Comparison of ENCODE assay signal across 8 cellular contexts in the genomic region with DNA sequence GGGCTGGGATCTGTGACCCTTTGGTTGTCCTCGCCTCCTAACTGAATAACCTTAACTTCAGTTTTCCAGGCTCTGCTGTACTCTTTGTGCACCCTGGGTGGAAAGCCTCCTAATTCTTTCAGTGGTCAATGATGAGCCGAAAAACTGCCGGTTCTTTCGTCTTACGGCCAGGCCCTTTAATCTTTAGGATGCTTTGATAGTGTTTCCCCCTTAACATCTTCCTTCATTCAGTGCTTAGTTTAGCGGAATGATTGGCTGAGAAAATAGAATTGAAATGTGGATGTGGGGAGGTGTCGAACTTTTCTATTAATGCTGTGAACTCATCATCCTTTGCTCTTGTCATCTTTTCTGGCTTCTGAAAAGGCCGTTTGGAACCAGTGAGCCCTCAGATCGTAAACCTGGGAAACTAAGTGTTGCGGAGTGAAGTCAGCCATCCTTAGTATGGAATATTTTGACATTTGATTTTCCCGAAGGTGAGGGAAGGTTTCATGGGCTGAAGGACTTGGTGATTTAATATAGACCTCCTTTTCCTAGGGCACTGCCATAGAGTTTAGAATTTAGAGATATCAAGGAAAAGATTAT. TPM values are rescaled to one million over a fixed set of nuclear protein-coding genes. Genes with fewer than 3 reads are reported as not detected.
DNase-seq lines count a peak whose midpoint lies in the region; ATAC-seq and TF ChIP-seq lines count a peak whose summit lies in the region.

No MANE protein-coding gene starts in this region.

- H3K4me1 ChIP-seq in OCI-LY7 (ENCODE audit: insufficient read depth, low read length, poor library complexity, severe bottlenecking) (peaks cover 21% of the 10 kb centered on the region), duodenal mucosa (ENCODE audit: control insufficient read depth in 1 of 2, insufficient read depth in 2 of 2, low read length in 2 of 2) (peaks cover 18 to 28% of the 10 kb centered on the region in 2 donors)

- H3K9ac ChIP-seq in duodenal mucosa (ENCODE audit: low read depth in 1 of 2, low read length in 2 of 2), result peak overlapping the region; percentile 95 to 99

- POLR2A ChIA-PET in OCI-LY7 (lab: Charles Lee) (interaction anchor here (0.7 to 1.2 kb wide), 2 partner anchors 40 to 79 kb away, joined by 3 read pairs; no protein-coding TSS in a partner anchor), GM10248 (lab: Yijun Ruan, JAX) (no interaction called here)
- POLR2A ChIA-PET in naive thymus-derived CD8-positive, alpha-beta T cell (lab: Charles Lee), result no interaction called here

- peak overlapping the region; percentile 78 for H3K4me2 ChIP-seq in OCI-LY7 (ENCODE audit: low read length)

- H3K27me3 Mint-ChIP-seq in naive thymus-derived CD8-positive, alpha-beta T cell, result no peaks in the 10 kb centered on the region

- H3K27ac ChIP-seq in OCI-LY7 (ENCODE audit: low read depth, low read length, poor library complexity, severe bottlenecking) (peak overlapping the region; percentile 95), duodenal mucosa (ENCODE audit: low read depth, low read length) (no peak overlapping the region)

- H2AFZ ChIP-seq in OCI-LY7 (ENCODE audit: low read length), result peak overlapping the region; percentile 36; the same call in 1 of the 2 replicates

- TSS peak; percentile 65 for BruUV-seq in OCI-LY7 (replicated peaks; lab: Mats Ljungman, UMichigan)

- H3K27me3 ChIP-seq in duodenal mucosa (ENCODE audit: control insufficient read depth in 1 of 2, insufficient read depth in 2 of 2, low read length in 2 of 2), result no peaks in the 10 kb centered on the region

- no peak for ATAC-seq in naive thymus-derived CD8-positive, alpha-beta T cell
- ATAC-seq in HG02840 (IDR thresholded peaks at IDR 0.05; ENCODE audit: low FRiP score, unreplicated experiment), result no peak

- H3K9me3 ChIP-seq in OCI-LY7 (ENCODE audit: low read length), result no peaks in the 10 kb centered on the region
- no peaks in the 10 kb centered on the region for H3K9me3 ChIP-seq in duodenal mucosa (ENCODE audit: control insufficient read depth in 1 of 2, low read length in 2 of 2)

- TF ChIP-seq CTCF in OCI-LY7 (conservative IDR thresholded peaks at IDR 0.05; ENCODE audit: low read length), result no peak
- no peak for TF ChIP-seq CTCF in GM10248 (IDR thresholded peaks at IDR 0.05; ENCODE audit: control extremely low read depth, extremely low read depth, low read depth, missing control alignments)

- peaks cover 53% of the 10 kb centered on the region for H3K36me3 ChIP-seq in OCI-LY7 (ENCODE audit: insufficient read depth, low read length)
- H3K36me3 ChIP-seq in duodenal mucosa (ENCODE audit: control insufficient read depth in 1 of 2, insufficient read depth in 2 of 2, low read length in 2 of 2), result peaks cover 11 to 15% of the 10 kb centered on the region in 2 donors

- peak overlapping the region; percentile 95 to 100 (median 98) for H3K4me3 Mint-ChIP-seq in naive thymus-derived CD8-positive, alpha-beta T cell

- CTCF ChIA-PET in OCI-LY7 (lab: Charles Lee; ENCODE audit: unreplicated experiment) (no interaction called here), GM10248 (lab: Yijun Ruan, JAX) (interaction anchor here (1.5 kb wide), 1 partner anchor 21 kb away, joined by 3 read pairs; no protein-coding TSS in a partner anchor)

- peaks cover 0 to 23% (median 4%) of the 10 kb centered on the region in 3 donors for H3K36me3 Mint-ChIP-seq in naive thymus-derived CD8-positive, alpha-beta T cell

- H3K27ac Mint-ChIP-seq in naive thymus-derived CD8-positive, alpha-beta T cell, result peak overlapping the region; percentile 98 to 100 (median 100)

- H3K4me3 ChIP-seq in OCI-LY7 (ENCODE audit: low read depth, low read length, poor library complexity, severe bottlenecking) (peak overlapping the region; percentile 94), duodenal mucosa (ENCODE audit: low read depth in 1 of 2, low read length in 2 of 2) (peak overlapping the region; percentile 89 to 99)

- peaks cover 74% of the 10 kb centered on the region for H3K79me2 ChIP-seq in OCI-LY7 (ENCODE audit: insufficient read depth, low read depth, low read length)

- intact Hi-C loops in OCI-LY7 (cut with micrococcal nuclease; ENCODE audit: unreplicated experiment), result loop anchor here (1.0 to 2.0 kb wide), 2 partner anchors 36 to 131 kb away; no protein-coding TSS in a partner anchor

- H3K9me2 ChIP-seq in OCI-LY7 (ENCODE audit: insufficient read depth, low read length), result no peaks in the 10 kb centered on the region

- no peaks in the 10 kb centered on the region for H3K9me3 Mint-ChIP-seq in naive thymus-derived CD8-positive, alpha-beta T cell

- peaks cover 30% of the 10 kb centered on the region for H4K20me1 ChIP-seq in OCI-LY7 (ENCODE audit: insufficient read depth, low read length)

- DNase-seq in NCI-H345 (lab: John Stamatoyannopoulos, UW) (peak; percentile 13), NCI-H345 treated with DMSO at 0.1 percent for 48 hours (lab: John Stamatoyannopoulos, UW; ENCODE audit: unreplicated experiment) (no peak), OCI-LY7 (ENCODE audit: low spot score) (peak; percentile 39), GM10248 (ENCODE audit: extremely low spot score) (no peak)
- peak in 1 of 10 donors; percentile 8 for DNase-seq in naive thymus-derived CD8-positive, alpha-beta T cell
- DNase-seq in activated CD4-positive, alpha-beta T cell treated with anti-CD3 and anti-CD28 coated beads, Interleukin-2, amount 50 U/mL, for 4 hours, result no peak

- peaks cover 27 to 72% (median 58%) of the 10 kb centered on the region in 4 donors for H3K4me1 Mint-ChIP-seq in naive thymus-derived CD8-positive, alpha-beta T cell

RNA-seq across cellular contexts. Expression of a gene that starts 0.9 kb away (rescaled TPM):
- 161 and 178 TPM in 2 replicates for total RNA-seq in OCI-LY7 (2014; rRNA removed; shearing (Covaris generic))
- total RNA-seq in OCI-LY7 (2022), result 355 and 375 TPM in 2 replicates
- 100 to 1,000 TPM; 121 to 130 TPM for total RNA-seq in naive thymus-derived CD8-positive, alpha-beta T cell
- 100 to 1,000 TPM in 1 of 3 donors, 10 to 100 TPM in 2; 64.4 to 102 (median 73.0) TPM for polyA plus RNA-seq in naive thymus-derived CD8-positive, alpha-beta T cell

Comparison
In these comparisons a context has a peak if more than half of its experiments do, and no peak if none do; other contexts are left out.
1. DNase-seq: peak in NCI-H345 (single experiment) and OCI-LY7 (single experiment); none in NCI-H345 treated with DMSO at 0.1 percent for 48 hours (single experiment), GM10248 (single experiment) and activated CD4-positive, alpha-beta T cell treated with anti-CD3 and anti-CD28 coated beads, Interleukin-2, amount 50 U/mL, for 4 hours (0 of 2).